Comparison of ENCODE assay signal across 37 cellular contexts in the genomic region with DNA sequence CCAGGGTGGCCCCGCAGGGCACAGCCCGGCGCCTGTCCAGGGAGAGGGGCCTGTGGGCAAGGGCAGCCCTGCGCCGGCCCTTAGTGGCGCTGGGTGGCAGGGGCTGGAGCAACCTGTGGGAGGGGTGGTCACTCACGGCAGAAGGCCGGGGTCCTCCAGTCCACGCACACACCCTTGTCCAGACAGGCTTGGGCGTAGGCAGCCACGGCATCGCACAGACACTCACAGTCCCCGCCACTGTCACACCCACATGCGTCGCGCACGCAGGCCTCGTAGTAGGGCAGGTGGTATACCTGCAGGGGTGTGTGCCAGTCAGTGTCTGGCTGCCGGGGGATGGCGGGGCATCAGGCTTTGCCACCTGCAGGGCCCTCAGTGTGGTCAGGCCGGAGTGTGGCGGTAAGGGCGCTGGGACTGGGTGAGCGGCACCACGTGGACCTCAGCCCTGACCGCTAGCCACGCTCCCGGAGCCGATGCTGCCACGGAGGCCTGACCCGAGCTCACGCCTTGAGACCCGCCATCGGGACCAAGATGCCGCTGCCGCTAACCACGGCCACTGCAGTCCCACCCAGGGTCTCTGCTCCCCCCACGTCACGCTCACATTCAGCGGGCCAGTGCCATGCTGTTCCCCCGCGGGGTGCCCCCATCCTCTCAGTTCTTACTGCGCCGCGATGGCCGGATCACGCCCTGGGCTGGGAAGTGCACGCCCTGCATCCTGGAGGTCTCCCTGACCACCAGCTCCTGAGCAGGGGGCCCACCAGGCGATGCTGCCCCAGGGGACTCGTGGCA. TPM values are rescaled to one million over a fixed set of nuclear protein-coding genes. Genes with fewer than 3 reads are reported as not detected.
"Had no signal": no experiment of that assay in that cellular context is flagged by ENCODE, and none has a peak within 500 bp of the region (broad histone marks: within the 10 kb centered on the region; RNA-seq: fewer than 3 reads in every experiment).

No MANE protein-coding gene starts in this region.

- H3K27ac ChIP-seq: ascending aorta, cardiac muscle cell, VCaP had no signal

- DNase-seq: activated B cell treated with CpG ODN at 0.5 μM for 24 hours; activated CD4-positive, alpha-beta memory T cell treated with anti-CD3 and anti-CD28 coated beads, Interleukin-2, amount 10 ng/mL, durations not matched to agents 7 days and 5 days; activated CD4-positive, alpha-beta T cell treated with anti-CD3 and anti-CD28 coated beads for 4 hours; activated CD4-positive, alpha-beta T cell treated with anti-CD3 and anti-CD28 coated beads, Interleukin-2, amount 10 ng/mL, durations not matched to agents 24 days and 14 days; activated CD4-positive, alpha-beta T cell treated with anti-CD3 and anti-CD28 coated beads, Interleukin-2, amount 50 U/mL, for 1 hour; activated CD4-positive, alpha-beta T cell treated with anti-CD3 and anti-CD28 coated beads, Interleukin-2, amount 50 U/mL, for 4 hours; activated CD4-positive, CD25-positive, alpha-beta regulatory T cell treated with anti-CD3 and anti-CD28 coated beads, Interleukin-2, amount 50 U/mL, for 72 hours; activated CD8-positive, alpha-beta memory T cell treated with anti-CD3 and anti-CD28 coated beads for 24 hours; activated CD8-positive, alpha-beta memory T cell treated with anti-CD3 and anti-CD28 coated beads, Interleukin-2, amount 10 ng/mL, durations not matched to agents 7 days and 5 days; activated CD8-positive, alpha-beta memory T cell treated with anti-CD3 and anti-CD28 coated beads, Interleukin-2, amount 50 U/mL, for 48 hours; activated CD8-positive, alpha-beta T cell treated with anti-CD3 and anti-CD28 coated beads, Interleukin-2, amount 10 ng/mL, durations not matched to agents 7 days and 5 days; activated effector memory CD4-positive, alpha-beta T cell treated with Interleukin-2 at 50 U/mL for 16 hours; activated gamma-delta T cell; activated naive CD4-positive, alpha-beta T cell treated with anti-CD3 and anti-CD28 coated beads, Interleukin-2, amount 10 ng/mL, durations not matched to agents 7 days and 5 days; activated naive CD4-positive, alpha-beta T cell treated with Interleukin-2 at 50 U/mL for 16 hours; activated naive CD8-positive, alpha-beta T cell treated with anti-CD3 and anti-CD28 coated beads, Interleukin-2, amount 10 ng/mL, durations not matched to agents 7 days and 5 days; activated naive CD8-positive, alpha-beta T cell treated with anti-CD3 and anti-CD28 coated beads, Interleukin-2, amount 50 U/mL, for 24 hours; activated T-cell treated with anti-CD3 and anti-CD28 coated beads, Interleukin-2, amount 50 U/mL, for 24 hours; activated T-cell treated with anti-CD3 and anti-CD28 coated beads, Interleukin-2, amount 50 U/mL, for 48 hours; amygdala; anterior cingulate cortex; cerebellar nuclear complex; T-helper 1 cell; T-helper 2 cell; T-helper 9 cell had no signal

- H3K9me3 Mint-ChIP-seq: activated B cell treated with CpG ODN at 0.5 μM for 24 hours; activated CD4-positive, alpha-beta memory T cell treated with anti-CD3 and anti-CD28 coated beads, Interleukin-2, amount 10 ng/mL, durations not matched to agents 7 days and 5 days; activated CD4-positive, alpha-beta T cell treated with anti-CD3 and anti-CD28 coated beads, Interleukin-2, amount 10 ng/mL, durations not matched to agents 24 days and 14 days; activated naive CD4-positive, alpha-beta T cell treated with anti-CD3 and anti-CD28 coated beads, Interleukin-2, amount 10 ng/mL, durations not matched to agents 7 days and 5 days; activated naive CD4-positive, alpha-beta T cell treated with anti-CD3 and anti-CD28 coated beads, Interleukin-2, amount 50 U/mL, for 24 hours; activated naive CD8-positive, alpha-beta T cell treated with anti-CD3 and anti-CD28 coated beads, Interleukin-2, amount 10 ng/mL, durations not matched to agents 7 days and 5 days; activated naive CD8-positive, alpha-beta T cell treated with anti-CD3 and anti-CD28 coated beads, Interleukin-2, amount 50 U/mL, for 24 hours; activated T-cell treated with anti-CD3 and anti-CD28 coated beads, Interleukin-2, amount 50 U/mL, for 24 hours; activated T-helper 2 cell treated with anti-CD3 and anti-CD28 coated beads, Interferon-gamma antibody, Interleukin-2, Interleukin-4, amounts not matched to agents 10 μg/mL and 5 μg/mL and 100 μg/mL, durations not matched to agents 14 hours and 24 hours and 36 hours; brain; central memory CD8-positive, alpha-beta T cell; T-helper 1 cell treated with Interleukin-12 subunit alpha and Interleukin-12 subunit beta and Interleukin-4 antibody, amounts not matched to agents 30 μg/mL and 1 μg/mL, for 36 hours; T-helper 2 cell treated with Interferon-gamma antibody and Interleukin-4, amounts not matched to agents 5 μg/mL and 100 μg/mL, for 36 hours had no signal

- H3K36me3 Mint-ChIP-seq: activated CD8-positive, alpha-beta memory T cell treated with anti-CD3 and anti-CD28 coated beads, Interleukin-2, amount 10 ng/mL, durations not matched to agents 7 days and 5 days; activated naive CD4-positive, alpha-beta T cell treated with anti-CD3 and anti-CD28 coated beads, Interleukin-2, amount 10 ng/mL, durations not matched to agents 7 days and 5 days; activated naive CD4-positive, alpha-beta T cell treated with anti-CD3 and anti-CD28 coated beads, Interleukin-2, amount 50 U/mL, for 24 hours; activated naive CD8-positive, alpha-beta T cell; activated naive CD8-positive, alpha-beta T cell treated with anti-CD3 and anti-CD28 coated beads, Interleukin-2, amount 10 ng/mL, durations not matched to agents 7 days and 5 days; brain had no signal

- ATAC-seq: activated CD8-positive, alpha-beta memory T cell treated with anti-CD3 and anti-CD28 coated beads, Interleukin-2, amount 10 ng/mL, durations not matched to agents 7 days and 5 days; activated naive CD8-positive, alpha-beta T cell treated with anti-CD3 and anti-CD28 coated beads, Interleukin-2, amount 50 U/mL, for 24 hours had no signal

- H3K4me3 Mint-ChIP-seq: activated B cell treated with CpG ODN at 0.5 μM for 24 hours; activated CD4-positive, alpha-beta memory T cell treated with anti-CD3 and anti-CD28 coated beads, Interleukin-2, amount 10 ng/mL, durations not matched to agents 7 days and 5 days; activated CD4-positive, alpha-beta T cell treated with anti-CD3 and anti-CD28 coated beads, Interleukin-2, amount 10 ng/mL, durations not matched to agents 24 days and 14 days; activated CD8-positive, alpha-beta memory T cell treated with anti-CD3 and anti-CD28 coated beads, Interleukin-2, amount 10 ng/mL, durations not matched to agents 7 days and 5 days; activated CD8-positive, alpha-beta T cell treated with anti-CD3 and anti-CD28 coated beads, Interleukin-2, amount 10 ng/mL, durations not matched to agents 7 days and 5 days; activated naive CD4-positive, alpha-beta T cell treated with anti-CD3 and anti-CD28 coated beads, Interleukin-2, amount 10 ng/mL, durations not matched to agents 7 days and 5 days; activated naive CD4-positive, alpha-beta T cell treated with anti-CD3 and anti-CD28 coated beads, Interleukin-2, amount 50 U/mL, for 24 hours; activated naive CD8-positive, alpha-beta T cell; activated naive CD8-positive, alpha-beta T cell treated with anti-CD3 and anti-CD28 coated beads, Interleukin-2, amount 10 ng/mL, durations not matched to agents 7 days and 5 days; activated naive CD8-positive, alpha-beta T cell treated with anti-CD3 and anti-CD28 coated beads, Interleukin-2, amount 50 U/mL, for 24 hours; activated T-cell treated with anti-CD3 and anti-CD28 coated beads, Interleukin-2, amount 50 U/mL, for 24 hours; brain; central memory CD8-positive, alpha-beta T cell; T-helper 1 cell treated with Interleukin-12 subunit alpha and Interleukin-12 subunit beta and Interleukin-4 antibody, amounts not matched to agents 30 μg/mL and 1 μg/mL, for 36 hours; T-helper 2 cell treated with Interferon-gamma antibody and Interleukin-4, amounts not matched to agents 5 μg/mL and 100 μg/mL, for 36 hours had no signal

- H3K9me3 ChIP-seq: ascending aorta had no signal

- FAIRE-seq: TTC549 had no signal

- H3K27me3 Mint-ChIP-seq: activated B cell treated with CpG ODN at 0.5 μM for 24 hours; activated CD4-positive, alpha-beta memory T cell treated with anti-CD3 and anti-CD28 coated beads, Interleukin-2, amount 10 ng/mL, durations not matched to agents 7 days and 5 days; activated CD4-positive, alpha-beta T cell treated with anti-CD3 and anti-CD28 coated beads, Interleukin-2, amount 10 ng/mL, durations not matched to agents 24 days and 14 days; activated CD8-positive, alpha-beta memory T cell treated with anti-CD3 and anti-CD28 coated beads, Interleukin-2, amount 10 ng/mL, durations not matched to agents 7 days and 5 days; activated naive CD4-positive, alpha-beta T cell treated with anti-CD3 and anti-CD28 coated beads, Interleukin-2, amount 10 ng/mL, durations not matched to agents 7 days and 5 days; activated naive CD4-positive, alpha-beta T cell treated with anti-CD3 and anti-CD28 coated beads, Interleukin-2, amount 50 U/mL, for 24 hours; activated naive CD8-positive, alpha-beta T cell; activated naive CD8-positive, alpha-beta T cell treated with anti-CD3 and anti-CD28 coated beads, Interleukin-2, amount 10 ng/mL, durations not matched to agents 7 days and 5 days; activated naive CD8-positive, alpha-beta T cell treated with anti-CD3 and anti-CD28 coated beads, Interleukin-2, amount 50 U/mL, for 24 hours; activated T-cell treated with anti-CD3 and anti-CD28 coated beads, Interleukin-2, amount 50 U/mL, for 24 hours; brain; central memory CD8-positive, alpha-beta T cell had no signal

- H3K27ac Mint-ChIP-seq: activated B cell treated with CpG ODN at 0.5 μM for 24 hours; activated CD4-positive, alpha-beta memory T cell treated with anti-CD3 and anti-CD28 coated beads, Interleukin-2, amount 10 ng/mL, durations not matched to agents 7 days and 5 days; activated CD4-positive, alpha-beta T cell treated with anti-CD3 and anti-CD28 coated beads, Interleukin-2, amount 10 ng/mL, durations not matched to agents 24 days and 14 days; activated CD8-positive, alpha-beta memory T cell treated with anti-CD3 and anti-CD28 coated beads, Interleukin-2, amount 10 ng/mL, durations not matched to agents 7 days and 5 days; activated CD8-positive, alpha-beta T cell treated with anti-CD3 and anti-CD28 coated beads, Interleukin-2, amount 10 ng/mL, durations not matched to agents 7 days and 5 days; activated naive CD4-positive, alpha-beta T cell treated with anti-CD3 and anti-CD28 coated beads, Interleukin-2, amount 10 ng/mL, durations not matched to agents 7 days and 5 days; activated naive CD4-positive, alpha-beta T cell treated with anti-CD3 and anti-CD28 coated beads, Interleukin-2, amount 50 U/mL, for 24 hours; activated naive CD8-positive, alpha-beta T cell; activated naive CD8-positive, alpha-beta T cell treated with anti-CD3 and anti-CD28 coated beads, Interleukin-2, amount 10 ng/mL, durations not matched to agents 7 days and 5 days; activated naive CD8-positive, alpha-beta T cell treated with anti-CD3 and anti-CD28 coated beads, Interleukin-2, amount 50 U/mL, for 24 hours; activated T-cell treated with anti-CD3 and anti-CD28 coated beads, Interleukin-2, amount 50 U/mL, for 24 hours; activated T-helper 2 cell treated with anti-CD3 and anti-CD28 coated beads, Interferon-gamma antibody, Interleukin-2, Interleukin-4, amounts not matched to agents 10 μg/mL and 5 μg/mL and 100 μg/mL, durations not matched to agents 14 hours and 24 hours and 36 hours; T-helper 1 cell treated with Interleukin-12 subunit alpha and Interleukin-12 subunit beta and Interleukin-4 antibody, amounts not matched to agents 30 μg/mL and 1 μg/mL, for 36 hours; T-helper 2 cell treated with Interferon-gamma antibody and Interleukin-4, amounts not matched to agents 5 μg/mL and 100 μg/mL, for 36 hours had no signal

- H3K4me3 ChIP-seq: ascending aorta, cardiac muscle cell had no signal

- H3K36me3 ChIP-seq: ascending aorta, cardiac muscle cell had no signal

- H3K4me1 Mint-ChIP-seq: activated B cell treated with CpG ODN at 0.5 μM for 24 hours; activated CD4-positive, alpha-beta memory T cell treated with anti-CD3 and anti-CD28 coated beads, Interleukin-2, amount 10 ng/mL, durations not matched to agents 7 days and 5 days; activated CD4-positive, alpha-beta T cell treated with anti-CD3 and anti-CD28 coated beads, Interleukin-2, amount 10 ng/mL, durations not matched to agents 24 days and 14 days; activated CD8-positive, alpha-beta memory T cell treated with anti-CD3 and anti-CD28 coated beads, Interleukin-2, amount 10 ng/mL, durations not matched to agents 7 days and 5 days; activated naive CD4-positive, alpha-beta T cell treated with anti-CD3 and anti-CD28 coated beads, Interleukin-2, amount 10 ng/mL, durations not matched to agents 7 days and 5 days; activated naive CD4-positive, alpha-beta T cell treated with anti-CD3 and anti-CD28 coated beads, Interleukin-2, amount 50 U/mL, for 24 hours; activated naive CD8-positive, alpha-beta T cell treated with anti-CD3 and anti-CD28 coated beads, Interleukin-2, amount 10 ng/mL, durations not matched to agents 7 days and 5 days; activated naive CD8-positive, alpha-beta T cell treated with anti-CD3 and anti-CD28 coated beads, Interleukin-2, amount 50 U/mL, for 24 hours; brain had no signal

- H3K4me1 ChIP-seq: ascending aorta had no signal

- H3K27me3 ChIP-seq: ascending aorta, cardiac muscle cell had no signal

RNA-seq across cellular contexts. Expression of gene MUC6, which starts 12.5 kb away (rescaled TPM):
- total RNA-seq: activated B cell treated with CpG ODN at 0.5 μM for 24 hours; activated CD4-positive, alpha-beta memory T cell treated with anti-CD3 and anti-CD28 coated beads, Interleukin-2, amount 10 ng/mL, durations not matched to agents 7 days and 5 days; activated CD4-positive, alpha-beta T cell treated with anti-CD3 and anti-CD28 coated beads, Interleukin-2, amount 10 ng/mL, durations not matched to agents 24 days and 14 days; activated CD8-positive, alpha-beta memory T cell treated with anti-CD3 and anti-CD28 coated beads, Interleukin-2, amount 10 ng/mL, durations not matched to agents 7 days and 5 days; activated CD8-positive, alpha-beta T cell treated with anti-CD3 and anti-CD28 coated beads, Interleukin-2, amount 10 ng/mL, durations not matched to agents 7 days and 5 days; activated naive CD8-positive, alpha-beta T cell treated with anti-CD3 and anti-CD28 coated beads, Interleukin-2, amount 10 ng/mL, durations not matched to agents 7 days and 5 days; activated T-helper 2 cell treated with anti-CD3 and anti-CD28 coated beads, Interferon-gamma antibody, Interleukin-2, Interleukin-4, amounts not matched to agents 10 μg/mL and 5 μg/mL and 100 μg/mL, durations not matched to agents 14 hours and 24 hours and 36 hours; ascending aorta; bronchial epithelial cell; cardiac muscle cell had no signal
- polyA plus RNA-seq: cardiac muscle cell had no signal

RNA-seq across cellular contexts. Expression of gene MUC2, which starts 50.7 kb away (rescaled TPM):
- total RNA-seq: activated B cell treated with CpG ODN at 0.5 μM for 24 hours; activated CD4-positive, alpha-beta memory T cell treated with anti-CD3 and anti-CD28 coated beads, Interleukin-2, amount 10 ng/mL, durations not matched to agents 7 days and 5 days; activated CD4-positive, alpha-beta T cell treated with anti-CD3 and anti-CD28 coated beads, Interleukin-2, amount 10 ng/mL, durations not matched to agents 24 days and 14 days; activated CD8-positive, alpha-beta memory T cell treated with anti-CD3 and anti-CD28 coated beads, Interleukin-2, amount 10 ng/mL, durations not matched to agents 7 days and 5 days; activated CD8-positive, alpha-beta T cell treated with anti-CD3 and anti-CD28 coated beads, Interleukin-2, amount 10 ng/mL, durations not matched to agents 7 days and 5 days; activated naive CD8-positive, alpha-beta T cell treated with anti-CD3 and anti-CD28 coated beads, Interleukin-2, amount 10 ng/mL, durations not matched to agents 7 days and 5 days; activated T-helper 2 cell treated with anti-CD3 and anti-CD28 coated beads, Interferon-gamma antibody, Interleukin-2, Interleukin-4, amounts not matched to agents 10 μg/mL and 5 μg/mL and 100 μg/mL, durations not matched to agents 14 hours and 24 hours and 36 hours; bronchial epithelial cell had no signal
- polyA plus RNA-seq: cardiac muscle cell had no signal
